Comparison of ENCODE assay signal across 8 cellular contexts in genomic region chr10:101042667-101043355, GRCh38. TPM values are rescaled to one million over a fixed set of nuclear protein-coding genes. Genes with fewer than 3 reads are reported as not detected.
DNase-seq lines count a peak whose midpoint lies in the region; ATAC-seq, FAIRE-seq and TF ChIP-seq lines count a peak whose summit lies in the region.

No MANE protein-coding gene starts in this region.

- peak overlapping the region; percentile 12 for H2AFZ ChIP-seq in HepG2 (ENCODE audit: low read length)

- H3K4me1 Mint-ChIP-seq in activated CD4-positive, alpha-beta T cell treated with anti-CD3 and anti-CD28 coated beads, Interleukin-2, amount 10 ng/mL, durations not matched to agents 7 days and 5 days = peaks cover 33% of the 10 kb centered on the region
- peaks cover 35% of the 10 kb centered on the region for H3K4me1 Mint-ChIP-seq in dendritic cell treated with granulocyte-macrophage colony-stimulating factor and Interleukin-4, amounts not matched to agents 40 ng/mL and 50 ng/mL, for 4 days (ENCODE audit: low read depth)

- CTCF ChIA-PET in BJ (lab: Yijun Ruan, JAX) (interaction anchor here (0.7 to 27.0 kb wide), 17 partner anchors 10 to 100 kb away, joined by 3 to 676 read pairs (median 5); partner anchors contain the start of genes KAZALD1, LZTS2, PDZD7 and SFXN3), HepG2 (lab: Yijun Ruan, JAX; ENCODE audit: low intra/inter-chr PET ratio, low total read pairs) (interaction anchor here (0.7 to 4.2 kb wide), 2 partner anchors 25 to 27 kb away, joined by 3 to 45 read pairs; no protein-coding TSS in a partner anchor)
- CTCF ChIA-PET in activated CD4-positive, alpha-beta T cell treated with anti-CD3 and anti-CD28 coated beads, Interleukin-2, amount 10 ng/mL, durations not matched to agents 7 days and 5 days (lab: Charles Lee) = interaction anchor here (0.6 to 3.4 kb wide), 13 partner anchors 9 to 98 kb away, joined by 3 to 39 read pairs (median 14); partner anchors contain the start of genes KAZALD1, PDZD7 and SFXN3

- TF ChIP-seq EP300 in HepG2 (IDR thresholded peaks at IDR 0.05; ENCODE audit: low read depth in 2 of 2, low read length in 2 of 2) (no peak), HepG2 (CRISPR knock-in tag; IDR thresholded peaks at IDR 0.05; ENCODE audit: borderline replicate concordance) (no peak)

- TF ChIP-seq RAD21 in HepG2 (CRISPR knock-in tag; IDR thresholded peaks at IDR 0.05) = no peak

- H3K4me2 ChIP-seq in HepG2 (ENCODE audit: low read depth, low read length) = peak overlapping the region; percentile 89

- H3K9me3 Mint-ChIP-seq in activated CD4-positive, alpha-beta T cell treated with anti-CD3 and anti-CD28 coated beads, Interleukin-2, amount 10 ng/mL, durations not matched to agents 7 days and 5 days = no peaks in the 10 kb centered on the region
- no peaks in the 10 kb centered on the region for H3K9me3 Mint-ChIP-seq in dendritic cell treated with granulocyte-macrophage colony-stimulating factor and Interleukin-4, amounts not matched to agents 40 ng/mL and 50 ng/mL, for 4 days

- POLR2A ChIA-PET in BJ (lab: Charles Lee) = interaction anchor here (0.5 to 1.4 kb wide), 9 partner anchors 8 to 1199 kb away, joined by 3 to 13 read pairs (median 4); partner anchors contain the start of genes HIF1AN, KAZALD1, PDZD7 and PITX3
- POLR2A ChIA-PET in activated CD4-positive, alpha-beta T cell treated with anti-CD3 and anti-CD28 coated beads, Interleukin-2, amount 10 ng/mL, durations not matched to agents 7 days and 5 days (lab: Charles Lee) = no interaction called here
- POLR2A ChIA-PET in HepG2 (lab: Yijun Ruan, JAX) = interaction anchor here (0.7 to 5.9 kb wide), 15 partner anchors 8 to 99 kb away, joined by 3 to 141 read pairs (median 9); partner anchors contain the start of genes KAZALD1, PDZD7 and SFXN3

- H3K27ac ChIP-seq in HepG2 (ENCODE audit: extremely low read length, insufficient read depth, low read length) = peak overlapping the region; percentile 87

- FAIRE-seq in GM19239 (lab: Jason Lieb, UNC) (peak; percentile 97), HepG2 (lab: Jason Lieb, UNC) (peak; percentile 84)

- H3K79me2 ChIP-seq in HepG2 (ENCODE audit: insufficient read depth, low read length) = no peaks in the 10 kb centered on the region

- WGBS in HepG2 (ENCODE audit: low lambda C conversion rate) = under 1% methylated on average over 34 of the region's 39 CpGs

- peak; percentile 60 to 67 for TF ChIP-seq POLR2A in HepG2 (IDR thresholded peaks at IDR 0.05; ENCODE audit: insufficient read depth in 1 of 2, low read depth in 2 of 2, low read length in 2 of 2)

- BruUV-seq in HepG2 (replicated peaks; lab: Mats Ljungman, UMichigan) = no TSS peak

- TF ChIP-seq CTCF in BJ (IDR thresholded peaks at IDR 0.05; ENCODE audit: insufficient read depth, low read depth, low read length) = no peak
- TF ChIP-seq CTCF in HepG2 (CRISPR knock-in tag; IDR thresholded peaks at IDR 0.05) = no peak

- peak; percentile 92 for ATAC-seq in HG03442 (IDR thresholded peaks at IDR 0.05; ENCODE audit: unreplicated experiment)
- ATAC-seq in HepG2 = peak; percentile 90

- no peaks in the 10 kb centered on the region for H4K20me1 ChIP-seq in HepG2 (ENCODE audit: insufficient read depth, low read length)

- intact Hi-C loops in dendritic cell treated with granulocyte-macrophage colony-stimulating factor and Interleukin-4, amounts not matched to agents 40 ng/mL and 50 ng/mL, for 4 days (cut with micrococcal nuclease) = loop anchor here (1.0 kb wide), 1 partner anchor 11 kb away; no protein-coding TSS in a partner anchor
- intact Hi-C loops in HepG2 (cut with micrococcal nuclease; ENCODE audit: unreplicated experiment) = no loop called here

- peak; percentile 92 for DNase-seq in BJ (ENCODE audit: low read depth)
- DNase-seq in GM19239 (ENCODE audit: insufficient read length, low spot score) = peak; percentile 87
- DNase-seq in NCI-H524 treated with DMSO at 0.1 percent for 48 hours (lab: John Stamatoyannopoulos, UW) = peak; percentile 33
- DNase-seq in activated CD4-positive, alpha-beta T cell treated with anti-CD3 and anti-CD28 coated beads, Interleukin-2, amount 10 ng/mL, durations not matched to agents 7 days and 5 days = peak; percentile 89
- DNase-seq in HepG2 (ENCODE audit: low spot score) = peak; percentile 94
- DNase-seq in stimulated activated CD4-positive, alpha-beta T cell treated with anti-CD3 and anti-CD28 coated beads, Interleukin-2, amount 100 ng/mL, for 48 hours = peak; percentile 86 to 90

- H3K27me3 Mint-ChIP-seq in activated CD4-positive, alpha-beta T cell treated with anti-CD3 and anti-CD28 coated beads, Interleukin-2, amount 10 ng/mL, durations not matched to agents 7 days and 5 days = peaks cover 38% of the 10 kb centered on the region
- H3K27me3 Mint-ChIP-seq in dendritic cell treated with granulocyte-macrophage colony-stimulating factor and Interleukin-4, amounts not matched to agents 40 ng/mL and 50 ng/mL, for 4 days = peaks cover 30% of the 10 kb centered on the region

- H3K4me3 ChIP-seq in BJ (ENCODE audit: low read depth, low read length) = peak overlapping the region; percentile 47
- H3K4me3 ChIP-seq in HepG2 (replicated peaks in 1 of 3; ENCODE audit: insufficient read depth in 1 of 3, low read depth in 2 of 3, low read length in 3 of 3) = peak overlapping the region; percentile 51 to 74 (median 52)

- peak overlapping the region; percentile 89 for H3K4me3 Mint-ChIP-seq in activated CD4-positive, alpha-beta T cell treated with anti-CD3 and anti-CD28 coated beads, Interleukin-2, amount 10 ng/mL, durations not matched to agents 7 days and 5 days
- H3K4me3 Mint-ChIP-seq in dendritic cell treated with granulocyte-macrophage colony-stimulating factor and Interleukin-4, amounts not matched to agents 40 ng/mL and 50 ng/mL, for 4 days = peak overlapping the region; percentile 90

- no peaks in the 10 kb centered on the region for H3K9me3 ChIP-seq in HepG2 (ENCODE audit: low read length)

- peaks cover 19% of the 10 kb centered on the region for H3K36me3 ChIP-seq in BJ (ENCODE audit: control insufficient read depth, insufficient read depth, low read length)
- H3K36me3 ChIP-seq in HepG2 (replicated peaks in 1 of 2; ENCODE audit: control insufficient read depth in 1 of 2, insufficient read depth in 2 of 2, low read length in 2 of 2) = peaks cover 1 to 7% of the 10 kb centered on the region in 2 experiments; a peak in 2 of 5 replicates

- H3K9ac ChIP-seq in HepG2 (ENCODE audit: insufficient read depth, low read depth, low read length) = peak overlapping the region; percentile 78

- H3K36me3 Mint-ChIP-seq in activated CD4-positive, alpha-beta T cell treated with anti-CD3 and anti-CD28 coated beads, Interleukin-2, amount 10 ng/mL, durations not matched to agents 7 days and 5 days (ENCODE audit: low read depth) = peaks cover 7% of the 10 kb centered on the region
- H3K36me3 Mint-ChIP-seq in dendritic cell treated with granulocyte-macrophage colony-stimulating factor and Interleukin-4, amounts not matched to agents 40 ng/mL and 50 ng/mL, for 4 days (ENCODE audit: low read depth) = peaks cover 41% of the 10 kb centered on the region

- H3K27me3 ChIP-seq in BJ (ENCODE audit: control insufficient read depth, insufficient read depth, low read length) (peaks cover 3% of the 10 kb centered on the region; the same call in 1 of the 2 replicates), HepG2 (ENCODE audit: control insufficient read depth in 1 of 2, insufficient read depth in 2 of 2, low read length in 2 of 2) (no peaks in the 10 kb centered on the region; a peak in 1 of 5 replicates)

- in situ Hi-C loops in HepG2 (cut with HindIII; ENCODE audit: extremely low pct_ligation_motif_present, low pct_unique_long_range_greater_than_20kb) = no loop called here

- H3K27ac Mint-ChIP-seq in activated CD4-positive, alpha-beta T cell treated with anti-CD3 and anti-CD28 coated beads, Interleukin-2, amount 10 ng/mL, durations not matched to agents 7 days and 5 days = peak overlapping the region; percentile 85
- H3K27ac Mint-ChIP-seq in dendritic cell treated with granulocyte-macrophage colony-stimulating factor and Interleukin-4, amounts not matched to agents 40 ng/mL and 50 ng/mL, for 4 days = peak overlapping the region; percentile 100

- peaks cover 61% of the 10 kb centered on the region for H3K4me1 ChIP-seq in HepG2 (ENCODE audit: insufficient read depth, low read length)

RNA-seq across cellular contexts. Expression of gene SFXN3, which starts 11.8 kb away (rescaled TPM):
- 100 and 125 TPM in 2 replicates for polyA plus RNA-seq in BJ (2011; rRNA removed)
- 93.5 and 151 TPM in 2 replicates for polyA minus RNA-seq in BJ (2011; rRNA and poly(A)+ RNA removed)
- total RNA-seq in activated CD4-positive, alpha-beta T cell treated with anti-CD3 and anti-CD28 coated beads, Interleukin-2, amount 10 ng/mL, durations not matched to agents 7 days and 5 days = 10 to 100 TPM; 39.5 to 43.5 TPM
- 11.9 and 16.8 TPM in 2 replicates for total RNA-seq in HepG2 (2016; rRNA removed; fragmentation: Illumina TruSeq; extraction: Trizol)
- 2.4 and 4.1 TPM in 2 replicates for total RNA-seq in HepG2 (2016; cell fraction: cytosol; rRNA removed; fragmentation: Illumina TruSeq; extraction: Trizol; ENCODE audit: low read depth)
- 10.6 and 15.0 TPM in 2 replicates for total RNA-seq in HepG2 (2016; cell fraction: insoluble cytoplasmic fraction; rRNA removed; fragmentation: Illumina TruSeq; extraction: Trizol)
- 9.3 and 10.0 TPM in 2 replicates for total RNA-seq in HepG2 (2016; cell fraction: membrane; rRNA removed; fragmentation: Illumina TruSeq; extraction: Trizol)
- total RNA-seq in HepG2 (2016; cell fraction: nucleus; rRNA removed; fragmentation: Illumina TruSeq; extraction: Trizol) = 18.9 and 21.6 TPM in 2 replicates
- polyA plus RNA-seq in HepG2 (2011; rRNA removed) = 71.5 and 86.1 TPM in 2 replicates
- polyA plus RNA-seq in HepG2 (2011; cell fraction: cytosol; rRNA removed) = 38.5 and 39.6 TPM in 2 replicates
- polyA plus RNA-seq in HepG2 (2011; cell fraction: nucleus; rRNA removed) = 337 and 354 TPM in 2 replicates
- 24.0 and 38.4 TPM in 2 replicates for polyA plus RNA-seq in HepG2 (2012)
- 3.0 and 4.5 TPM in 2 replicates for polyA plus RNA-seq in HepG2 (2016; cell fraction: cytosol; fragmentation: Illumina TruSeq; extraction: Trizol; ENCODE audit: low read depth)
- polyA plus RNA-seq in HepG2 (2016; cell fraction: insoluble cytoplasmic fraction; fragmentation: Illumina TruSeq; extraction: Trizol; ENCODE audit: low read depth) = 14.7 and 15.8 TPM in 2 replicates
- polyA plus RNA-seq in HepG2 (2016; cell fraction: membrane; fragmentation: Illumina TruSeq; extraction: Trizol; ENCODE audit: low read depth) = 9.2 and 10.1 TPM in 2 replicates
- 49.5 and 57.7 TPM in 2 replicates for polyA plus RNA-seq in HepG2 (2016; cell fraction: nucleus; fragmentation: Illumina TruSeq; extraction: Trizol; ENCODE audit: insufficient read depth, low read depth)
- 78.6 and 219 TPM in 2 replicates for polyA minus RNA-seq in HepG2 (2011; rRNA and poly(A)+ RNA removed; ENCODE audit: low replicate concordance)
- polyA minus RNA-seq in HepG2 (2011; cell fraction: cytosol; rRNA and poly(A)+ RNA removed) = 20.9 and 30.7 TPM in 2 replicates
- 46.2 and 58.2 TPM in 2 replicates for polyA minus RNA-seq in HepG2 (2011; cell fraction: nucleus; rRNA and poly(A)+ RNA removed)

RNA-seq across cellular contexts. Expression of gene PDZD7, which starts 11.9 kb away (rescaled TPM):
- polyA plus RNA-seq in BJ (2011; rRNA removed) (0.53 and 0.86 TPM in 2 replicates), HepG2 (2011; rRNA removed) (0.58 and 0.78 TPM in 2 replicates)
- polyA minus RNA-seq in BJ (2011; rRNA and poly(A)+ RNA removed) = 0.26 and 0.57 TPM in 2 replicates
- total RNA-seq in activated CD4-positive, alpha-beta T cell treated with anti-CD3 and anti-CD28 coated beads, Interleukin-2, amount 10 ng/mL, durations not matched to agents 7 days and 5 days = under 1 TPM; 0.65 to 0.74 TPM
- 0.60 and 0.73 TPM in 2 replicates for total RNA-seq in HepG2 (2016; rRNA removed; fragmentation: Illumina TruSeq; extraction: Trizol)
- total RNA-seq in HepG2 (2016; cell fraction: cytosol; rRNA removed; fragmentation: Illumina TruSeq; extraction: Trizol; ENCODE audit: low read depth) = 0.51 and 0.62 TPM in 2 replicates
- total RNA-seq in HepG2 (2016; cell fraction: insoluble cytoplasmic fraction; rRNA removed; fragmentation: Illumina TruSeq; extraction: Trizol) = 0.42 and 1.1 TPM in 2 replicates
- 0.40 and 0.65 TPM in 2 replicates for total RNA-seq in HepG2 (2016; cell fraction: membrane; rRNA removed; fragmentation: Illumina TruSeq; extraction: Trizol)
- 1.1 and 1.3 TPM in 2 replicates for total RNA-seq in HepG2 (2016; cell fraction: nucleus; rRNA removed; fragmentation: Illumina TruSeq; extraction: Trizol)
- 0.42 TPM in 2 replicates for polyA plus RNA-seq in HepG2 (2011; cell fraction: cytosol; rRNA removed)
- polyA plus RNA-seq in HepG2 (2011; cell fraction: nucleus; rRNA removed) = 3.9 and 4.2 TPM in 2 replicates
- 1.4 and 1.9 TPM in 2 replicates for polyA plus RNA-seq in HepG2 (2012)
- 0.14 and 0.16 TPM in 2 replicates for polyA plus RNA-seq in HepG2 (2016; cell fraction: cytosol; fragmentation: Illumina TruSeq; extraction: Trizol; ENCODE audit: low read depth)
- 0.49 and 0.68 TPM in 2 replicates for polyA plus RNA-seq in HepG2 (2016; cell fraction: insoluble cytoplasmic fraction; fragmentation: Illumina TruSeq; extraction: Trizol; ENCODE audit: low read depth)
- 0.29 and 0.30 TPM in 2 replicates for polyA plus RNA-seq in HepG2 (2016; cell fraction: membrane; fragmentation: Illumina TruSeq; extraction: Trizol; ENCODE audit: low read depth)
- polyA plus RNA-seq in HepG2 (2016; cell fraction: nucleus; fragmentation: Illumina TruSeq; extraction: Trizol; ENCODE audit: insufficient read depth, low read depth) = 1.2 and 1.4 TPM in 2 replicates
- 1.4 and 3.3 TPM in 2 replicates for polyA minus RNA-seq in HepG2 (2011; rRNA and poly(A)+ RNA removed; ENCODE audit: low replicate concordance)
- 0.49 TPM in 1 of 2 replicates, not detected in the other for polyA minus RNA-seq in HepG2 (2011; cell fraction: cytosol; rRNA and poly(A)+ RNA removed)
- 1.2 and 1.3 TPM in 2 replicates for polyA minus RNA-seq in HepG2 (2011; cell fraction: nucleus; rRNA and poly(A)+ RNA removed)

RNA-seq across cellular contexts. Expression of gene KAZALD1, which starts 19.0 kb away (rescaled TPM):
- polyA plus RNA-seq in BJ (2011; rRNA removed) = 21.4 and 32.4 TPM in 2 replicates
- 18.1 and 21.5 TPM in 2 replicates for polyA minus RNA-seq in BJ (2011; rRNA and poly(A)+ RNA removed)
- under 1 TPM; 0.27 to 0.55 TPM for total RNA-seq in activated CD4-positive, alpha-beta T cell treated with anti-CD3 and anti-CD28 coated beads, Interleukin-2, amount 10 ng/mL, durations not matched to agents 7 days and 5 days
- total RNA-seq in HepG2 (2016; rRNA removed; fragmentation: Illumina TruSeq; extraction: Trizol) = 18.0 and 27.7 TPM in 2 replicates
- 8.5 and 8.9 TPM in 2 replicates for total RNA-seq in HepG2 (2016; cell fraction: cytosol; rRNA removed; fragmentation: Illumina TruSeq; extraction: Trizol; ENCODE audit: low read depth)
- total RNA-seq in HepG2 (2016; cell fraction: insoluble cytoplasmic fraction; rRNA removed; fragmentation: Illumina TruSeq; extraction: Trizol) = 14.9 and 26.2 TPM in 2 replicates
- 21.1 and 23.2 TPM in 2 replicates for total RNA-seq in HepG2 (2016; cell fraction: membrane; rRNA removed; fragmentation: Illumina TruSeq; extraction: Trizol)
- total RNA-seq in HepG2 (2016; cell fraction: nucleus; rRNA removed; fragmentation: Illumina TruSeq; extraction: Trizol) = 32.0 and 35.5 TPM in 2 replicates
- polyA plus RNA-seq in HepG2 (2011; rRNA removed) = 16.7 and 16.8 TPM in 2 replicates
- 12.0 and 21.9 TPM in 2 replicates for polyA plus RNA-seq in HepG2 (2011; cell fraction: cytosol; rRNA removed)
- 46.9 and 60.7 TPM in 2 replicates for polyA plus RNA-seq in HepG2 (2011; cell fraction: nucleus; rRNA removed)
- 10.6 and 15.7 TPM in 2 replicates for polyA plus RNA-seq in HepG2 (2012)
- polyA plus RNA-seq in HepG2 (2016; cell fraction: cytosol; fragmentation: Illumina TruSeq; extraction: Trizol; ENCODE audit: low read depth) = 6.1 and 8.0 TPM in 2 replicates
- polyA plus RNA-seq in HepG2 (2016; cell fraction: insoluble cytoplasmic fraction; fragmentation: Illumina TruSeq; extraction: Trizol; ENCODE audit: low read depth) = 14.9 and 20.6 TPM in 2 replicates
- polyA plus RNA-seq in HepG2 (2016; cell fraction: membrane; fragmentation: Illumina TruSeq; extraction: Trizol; ENCODE audit: low read depth) = 16.2 and 17.5 TPM in 2 replicates
- polyA plus RNA-seq in HepG2 (2016; cell fraction: nucleus; fragmentation: Illumina TruSeq; extraction: Trizol; ENCODE audit: insufficient read depth, low read depth) = 52.2 and 57.1 TPM in 2 replicates
- 32.5 and 65.2 TPM in 2 replicates for polyA minus RNA-seq in HepG2 (2011; rRNA and poly(A)+ RNA removed; ENCODE audit: low replicate concordance)
- 8.6 and 15.6 TPM in 2 replicates for polyA minus RNA-seq in HepG2 (2011; cell fraction: cytosol; rRNA and poly(A)+ RNA removed)
- polyA minus RNA-seq in HepG2 (2011; cell fraction: nucleus; rRNA and poly(A)+ RNA removed) = 36.6 and 46.4 TPM in 2 replicates

RNA-seq across cellular contexts. Expression of gene LZTS2, which starts 43.2 kb away (rescaled TPM):
- polyA plus RNA-seq in BJ (2011; rRNA removed) (47.5 and 81.5 TPM in 2 replicates), HepG2 (2011; rRNA removed) (43.6 and 59.7 TPM in 2 replicates)
- 50.0 and 80.8 TPM in 2 replicates for polyA minus RNA-seq in BJ (2011; rRNA and poly(A)+ RNA removed)
- total RNA-seq in activated CD4-positive, alpha-beta T cell treated with anti-CD3 and anti-CD28 coated beads, Interleukin-2, amount 10 ng/mL, durations not matched to agents 7 days and 5 days = 10 to 100 TPM; 17.5 to 18.8 TPM
- total RNA-seq in HepG2 (2016; rRNA removed; fragmentation: Illumina TruSeq; extraction: Trizol) = 60.7 and 65.6 TPM in 2 replicates
- 18.8 and 19.1 TPM in 2 replicates for total RNA-seq in HepG2 (2016; cell fraction: cytosol; rRNA removed; fragmentation: Illumina TruSeq; extraction: Trizol; ENCODE audit: low read depth)
- total RNA-seq in HepG2 (2016; cell fraction: insoluble cytoplasmic fraction; rRNA removed; fragmentation: Illumina TruSeq; extraction: Trizol) = 46.9 and 70.8 TPM in 2 replicates
- total RNA-seq in HepG2 (2016; cell fraction: membrane; rRNA removed; fragmentation: Illumina TruSeq; extraction: Trizol) = 50.4 and 56.7 TPM in 2 replicates
- 40.4 and 47.3 TPM in 2 replicates for total RNA-seq in HepG2 (2016; cell fraction: nucleus; rRNA removed; fragmentation: Illumina TruSeq; extraction: Trizol)
- 25.3 and 50.1 TPM in 2 replicates for polyA plus RNA-seq in HepG2 (2011; cell fraction: cytosol; rRNA removed)
- 161 and 196 TPM in 2 replicates for polyA plus RNA-seq in HepG2 (2011; cell fraction: nucleus; rRNA removed)
- 24.4 and 29.3 TPM in 2 replicates for polyA plus RNA-seq in HepG2 (2012)
- 14.3 and 15.4 TPM in 2 replicates for polyA plus RNA-seq in HepG2 (2016; cell fraction: cytosol; fragmentation: Illumina TruSeq; extraction: Trizol; ENCODE audit: low read depth)
- 44.9 and 56.6 TPM in 2 replicates for polyA plus RNA-seq in HepG2 (2016; cell fraction: insoluble cytoplasmic fraction; fragmentation: Illumina TruSeq; extraction: Trizol; ENCODE audit: low read depth)
- polyA plus RNA-seq in HepG2 (2016; cell fraction: membrane; fragmentation: Illumina TruSeq; extraction: Trizol; ENCODE audit: low read depth) = 34.1 and 38.8 TPM in 2 replicates
- polyA plus RNA-seq in HepG2 (2016; cell fraction: nucleus; fragmentation: Illumina TruSeq; extraction: Trizol; ENCODE audit: insufficient read depth, low read depth) = 112 and 124 TPM in 2 replicates
- 19.0 and 76.7 TPM in 2 replicates for polyA minus RNA-seq in HepG2 (2011; rRNA and poly(A)+ RNA removed; ENCODE audit: low replicate concordance)
- 27.9 and 32.8 TPM in 2 replicates for polyA minus RNA-seq in HepG2 (2011; cell fraction: cytosol; rRNA and poly(A)+ RNA removed)
- 19.3 and 19.8 TPM in 2 replicates for polyA minus RNA-seq in HepG2 (2011; cell fraction: nucleus; rRNA and poly(A)+ RNA removed)

RNA-seq across cellular contexts. Expression of gene TWNK, which starts 55.5 kb away (rescaled TPM):
- polyA plus RNA-seq in BJ (2011; rRNA removed) (4.7 and 5.5 TPM in 2 replicates), HepG2 (2011; rRNA removed) (10.7 and 14.1 TPM in 2 replicates)
- polyA minus RNA-seq in BJ (2011; rRNA and poly(A)+ RNA removed) = 4.6 and 5.9 TPM in 2 replicates
- total RNA-seq in activated CD4-positive, alpha-beta T cell treated with anti-CD3 and anti-CD28 coated beads, Interleukin-2, amount 10 ng/mL, durations not matched to agents 7 days and 5 days = 10 to 100 TPM in 1 of 2 experiments, 1 to 10 TPM in 1; 9.9 to 11.6 TPM
- 16.5 and 21.9 TPM in 2 replicates for total RNA-seq in HepG2 (2016; rRNA removed; fragmentation: Illumina TruSeq; extraction: Trizol)
- total RNA-seq in HepG2 (2016; cell fraction: cytosol; rRNA removed; fragmentation: Illumina TruSeq; extraction: Trizol; ENCODE audit: low read depth) = 3.7 and 4.5 TPM in 2 replicates
- 18.6 and 19.4 TPM in 2 replicates for total RNA-seq in HepG2 (2016; cell fraction: insoluble cytoplasmic fraction; rRNA removed; fragmentation: Illumina TruSeq; extraction: Trizol)
- 11.4 and 11.5 TPM in 2 replicates for total RNA-seq in HepG2 (2016; cell fraction: membrane; rRNA removed; fragmentation: Illumina TruSeq; extraction: Trizol)
- 13.4 and 14.8 TPM in 2 replicates for total RNA-seq in HepG2 (2016; cell fraction: nucleus; rRNA removed; fragmentation: Illumina TruSeq; extraction: Trizol)
- 10.2 and 12.5 TPM in 2 replicates for polyA plus RNA-seq in HepG2 (2011; cell fraction: cytosol; rRNA removed)
- polyA plus RNA-seq in HepG2 (2011; cell fraction: nucleus; rRNA removed) = 17.6 and 19.3 TPM in 2 replicates
- 16.5 and 20.2 TPM in 2 replicates for polyA plus RNA-seq in HepG2 (2012)
- polyA plus RNA-seq in HepG2 (2016; cell fraction: cytosol; fragmentation: Illumina TruSeq; extraction: Trizol; ENCODE audit: low read depth) = 2.6 and 3.0 TPM in 2 replicates
- 22.1 and 23.7 TPM in 2 replicates for polyA plus RNA-seq in HepG2 (2016; cell fraction: insoluble cytoplasmic fraction; fragmentation: Illumina TruSeq; extraction: Trizol; ENCODE audit: low read depth)
- polyA plus RNA-seq in HepG2 (2016; cell fraction: membrane; fragmentation: Illumina TruSeq; extraction: Trizol; ENCODE audit: low read depth) = 8.2 and 8.4 TPM in 2 replicates
- 39.8 and 46.5 TPM in 2 replicates for polyA plus RNA-seq in HepG2 (2016; cell fraction: nucleus; fragmentation: Illumina TruSeq; extraction: Trizol; ENCODE audit: insufficient read depth, low read depth)
- 12.7 and 32.5 TPM in 2 replicates for polyA minus RNA-seq in HepG2 (2011; rRNA and poly(A)+ RNA removed; ENCODE audit: low replicate concordance)
- polyA minus RNA-seq in HepG2 (2011; cell fraction: cytosol; rRNA and poly(A)+ RNA removed) = 4.7 and 5.5 TPM in 2 replicates
- polyA minus RNA-seq in HepG2 (2011; cell fraction: nucleus; rRNA and poly(A)+ RNA removed) = 14.2 and 14.9 TPM in 2 replicates

Comparison
In these comparisons a context has a peak if more than half of its experiments do, and no peak if none do; other contexts are left out.
1. Peak in every context shown above with its lines: DNase-seq, ATAC-seq, H3K4me3 ChIP-seq and H3K27ac ChIP-seq.
2. DNase-seq: peak in every context shown above with its lines; median percentile 94 in HepG2; 92 in BJ; 89 in activated CD4-positive, alpha-beta T cell treated with anti-CD3 and anti-CD28 coated beads, Interleukin-2, amount 10 ng/mL, durations not matched to agents 7 days and 5 days; 88 in stimulated activated CD4-positive, alpha-beta T cell treated with anti-CD3 and anti-CD28 coated beads, Interleukin-2, amount 100 ng/mL, for 48 hours; 87 in GM19239; 33 in NCI-H524 treated with DMSO at 0.1 percent for 48 hours.
3. RNA of gene KAZALD1, which starts 19.0 kb away (total RNA-seq): 8.5 to 35.5 TPM in HepG2; 0.27 to 0.55 TPM in activated CD4-positive, alpha-beta T cell treated with anti-CD3 and anti-CD28 coated beads, Interleukin-2, amount 10 ng/mL, durations not matched to agents 7 days and 5 days; every median in the first group is over 4 times any median in the second.